16 cellular contexts compared by ENCODE assay signal in genomic region chr9:4547016-4547415, GRCh38. TPM values are rescaled to one million over a fixed set of nuclear protein-coding genes. Genes with fewer than 3 reads are reported as not detected.
A peak's percentile ranks its signal among the peaks of the same experiment; 100 is the strongest.
DNase-seq lines count a peak whose midpoint lies in the region; ATAC-seq, FAIRE-seq and TF ChIP-seq lines count a peak whose summit lies in the region.
"Had no signal": no experiment of that assay in that cellular context is flagged by ENCODE, and none has a peak within 500 bp of the region (broad histone marks: within the 10 kb centered on the region; RNA-seq: fewer than 3 reads in every experiment).

No MANE protein-coding gene starts in this region.

- DNase-seq in ACHN (peak; percentile 48), IMR-90 (peak; percentile 37), bronchial epithelial cell (ENCODE audit: low read depth) (peak; percentile 13), NAMALWA (ENCODE audit: low spot score) (no peak), breast epithelium (ENCODE audit: low spot score in 2 of 2) (no peak), NCI-H2081 treated with DMSO at 0.1 percent for 48 hours (lab: John Stamatoyannopoulos, UW) (no peak)
- no peak for DNase-seq in activated T-cell treated with anti-CD3 and anti-CD28 coated beads, Interleukin-2, amount 50 U/mL, for 1 hour
- DNase-seq: activated CD4-positive, alpha-beta T cell treated with anti-CD3 and anti-CD28 coated beads, Interleukin-2, amount 50 U/mL, for 1 hour; activated naive CD8-positive, alpha-beta T cell treated with anti-CD3 and anti-CD28 coated beads, Interleukin-2, amount 10 ng/mL, durations not matched to agents 7 days and 5 days; activated T-cell treated with anti-CD3 and anti-CD28 coated beads, Interleukin-2, amount 50 U/mL, for 24 hours; NK-92 treated with Interleukin-12 subunit alpha and Interleukin-12 subunit beta, amount 100 ng/mL, for 24 hours; Right ventricle myocardium superior; sigmoid colon; stimulated activated CD4-positive, alpha-beta T cell treated with anti-CD3 and anti-CD28 coated beads, Interleukin-2, amount 100 ng/mL, for 48 hours had no signal

- H4K91ac ChIP-seq in IMR-90 (ENCODE audit: insufficient read depth, low read depth, low read length) = no peak overlapping the region

- WGBS in IMR-90 (ENCODE audit: extremely low coverage in 2 of 2, insufficient read length in 1 of 2), 2 experiments = no CpG with 5 or more reads among the region's 1 CpG

- FAIRE-seq in bronchial epithelial cell (lab: Jason Lieb, UNC) (no peak), islet of Langerhans (lab: Jason Lieb, UNC) (peak; percentile 84)
- FAIRE-seq: colon had no signal

- no peaks in the 10 kb centered on the region for H4K20me1 ChIP-seq in IMR-90 (ENCODE audit: insufficient read depth, low read length)

- H3K36me3 ChIP-seq in IMR-90 (ENCODE audit: control insufficient read depth, insufficient read depth, low read length) = no peaks in the 10 kb centered on the region
- no peaks in the 10 kb centered on the region for H3K36me3 ChIP-seq in bronchial epithelial cell (ENCODE audit: control insufficient read depth, insufficient read depth, low read length)
- no peaks in the 10 kb centered on the region for H3K36me3 ChIP-seq in breast epithelium
- H3K36me3 ChIP-seq: sigmoid colon had no signal

- dilution Hi-C loops in IMR-90 (cut with HindIII; ENCODE audit: low sequenced_read_pairs, unreplicated experiment) = no loop called here

- H3K4me2 ChIP-seq in IMR-90 (ENCODE audit: low read depth, low read length) = peak overlapping the region; percentile 61; the same call in 1 of the 2 replicates

- H3K4ac ChIP-seq in IMR-90 (ENCODE audit: low read depth, low read length) = no peak overlapping the region

- H3K4me3 ChIP-seq in IMR-90 (ENCODE audit: insufficient read depth, low read depth, low read length) (no peak overlapping the region), bronchial epithelial cell (ENCODE audit: low read depth, low read length) (no peak overlapping the region), breast epithelium (no peak overlapping the region)
- H3K4me3 ChIP-seq: sigmoid colon had no signal

- POLR2A ChIA-PET in IMR-90 (lab: Charles Lee; ENCODE audit: unreplicated experiment) = interaction anchor here (0.6 kb wide), 1 partner anchor 448 kb away, joined by 3 read pairs; no protein-coding TSS in a partner anchor

- H3K14ac ChIP-seq in IMR-90 (replicated peaks; ENCODE audit: low read depth, low read length) = no peak overlapping the region

- H3K9me1 ChIP-seq in IMR-90 (ENCODE audit: insufficient read depth, low read length) = no peaks in the 10 kb centered on the region

- H3K79me1 ChIP-seq in IMR-90 (ENCODE audit: low read depth in 1 of 2, low read length in 2 of 2) = no peaks in the 10 kb centered on the region

- BruUV-seq in IMR-90 (replicated peaks; lab: Mats Ljungman, UMichigan) = no TSS peak

- no peak overlapping the region for H2AK9ac ChIP-seq in IMR-90 (replicated peaks; ENCODE audit: low read depth, low read length, poor library complexity)

- H4K5ac ChIP-seq in IMR-90 (ENCODE audit: low read depth, low read length) = no peak overlapping the region

- no peak overlapping the region for H3K9ac ChIP-seq in IMR-90 (ENCODE audit: low read depth, low read length)

- no peak overlapping the region for H2BK15ac ChIP-seq in IMR-90 (ENCODE audit: low read depth, low read length)

- H3K9me3 ChIP-seq in IMR-90 (ENCODE audit: control insufficient read depth, insufficient read depth, low read length) = no peaks in the 10 kb centered on the region
- H3K9me3 ChIP-seq in breast epithelium = no peaks in the 10 kb centered on the region
- H3K9me3 ChIP-seq: sigmoid colon had no signal

- no peak overlapping the region for H3K27ac ChIP-seq in IMR-90 (ENCODE audit: insufficient read depth, low read length)
- H3K27ac ChIP-seq in breast epithelium = no peak overlapping the region
- H3K27ac ChIP-seq: sigmoid colon had no signal

- no peak overlapping the region for H3K23ac ChIP-seq in IMR-90 (ENCODE audit: low read depth, low read length)

- ATAC-seq in IMR-90 (ENCODE audit: low read depth) = peak; percentile 66

- intact Hi-C loops in IMR-90 (cut with micrococcal nuclease) (no loop called here), breast epithelium (cut with DNase I; ENCODE audit: low total_unique reads) (no loop called here)

- no peak overlapping the region for H4K8ac ChIP-seq in IMR-90 (ENCODE audit: low read depth in 2 of 2, low read length in 2 of 2)

- in situ Hi-C loops in ACHN (cut with HindIII; ENCODE audit: low pct_ligation_motif_present, low pct_unique_long_range_greater_than_20kb, low sequenced_read_pairs) (no loop called here), IMR-90 (cut with MboI; ENCODE audit: low sequenced_read_pairs) (no loop called here)

- no peak for TF ChIP-seq CTCF in IMR-90 (conservative IDR thresholded peaks at IDR 0.05; ENCODE audit: low read depth, low read length)
- TF ChIP-seq CTCF in bronchial epithelial cell (IDR thresholded peaks at IDR 0.05; ENCODE audit: insufficient read depth, low read length, severe bottlenecking) = no peak
- no peak for TF ChIP-seq CTCF in breast epithelium (IDR thresholded peaks at IDR 0.05)

- no peak for TF ChIP-seq RAD21 in IMR-90 (IDR thresholded peaks at IDR 0.05; ENCODE audit: low read length)

- CTCF ChIA-PET in IMR-90 (lab: Yijun Ruan, JAX) = no interaction called here

- no peak overlapping the region for H3K56ac ChIP-seq in IMR-90 (ENCODE audit: extremely low read depth, insufficient read depth, low read length)

- H2BK5ac ChIP-seq in IMR-90 (ENCODE audit: low read depth, low read length, poor library complexity, severe bottlenecking) = no peak overlapping the region

- no peak overlapping the region for H2BK20ac ChIP-seq in IMR-90 (ENCODE audit: low read depth, low read length)

- 0 out of 2 replicates have a peak, but pooled peaks cover 2% of the 10 kb centered on the region for H3K27me3 ChIP-seq in IMR-90 (ENCODE audit: control insufficient read depth, insufficient read depth, low read length)
- no peaks in the 10 kb centered on the region for H3K27me3 ChIP-seq in bronchial epithelial cell (ENCODE audit: control insufficient read depth, insufficient read depth, low read length)
- H3K27me3 ChIP-seq in breast epithelium = no peaks in the 10 kb centered on the region
- H3K27me3 ChIP-seq: sigmoid colon had no signal

- no peak overlapping the region for H2BK120ac ChIP-seq in IMR-90 (ENCODE audit: low read depth, low read length)

- no peak overlapping the region for H2AK5ac ChIP-seq in IMR-90 (ENCODE audit: low read depth, low read length)

- no peak for TF ChIP-seq POLR2A in IMR-90 (IDR thresholded peaks at IDR 0.05; ENCODE audit: low read depth, low read length)
- TF ChIP-seq POLR2A in breast epithelium (IDR thresholded peaks at IDR 0.05) = no peak

- H3K4me1 ChIP-seq in IMR-90 (ENCODE audit: control insufficient read depth, insufficient read depth, low read length) (peaks cover 2% of the 10 kb centered on the region), breast epithelium (no peaks in the 10 kb centered on the region)

- no peak overlapping the region for H3K18ac ChIP-seq in IMR-90 (ENCODE audit: low read depth, low read length)

- no peak overlapping the region for H2AFZ ChIP-seq in IMR-90 (replicated peaks; ENCODE audit: low read length, poor library complexity)

TF ChIP-seq in IMR-90, 13 proteins besides CTCF, POLR2A, EP300 and RAD21:
- TF ChIP-seq MXI1 (IDR thresholded peaks at IDR 0.05; ENCODE audit: borderline replicate concordance, low read depth, low read length) (no peak), NFE2L2 (IDR thresholded peaks at IDR 0.05; ENCODE audit: low read depth, low read length) (no peak), RCOR1 (IDR thresholded peaks at IDR 0.05; ENCODE audit: insufficient replicate concordance, low read length) (no peak), USF2 (IDR thresholded peaks at IDR 0.05; ENCODE audit: low read depth, low read length) (no peak), MAFK (IDR thresholded peaks at IDR 0.05; ENCODE audit: low read depth, low read length) (no peak), CEBPB (IDR thresholded peaks at IDR 0.05; ENCODE audit: low read depth, low read length) (no peak), RFX5 (IDR thresholded peaks at IDR 0.05; ENCODE audit: low read depth, low read length) (no peak), BHLHE40 (IDR thresholded peaks at IDR 0.05; ENCODE audit: low read depth, low read length) (no peak), ELK1 (IDR thresholded peaks at IDR 0.05; ENCODE audit: borderline replicate concordance, low read depth, low read length) (no peak), CHD1 (IDR thresholded peaks at IDR 0.05; ENCODE audit: low read depth, low read length) (no peak), SMC3 (IDR thresholded peaks at IDR 0.05; ENCODE audit: low read depth, low read length) (no peak), FOS (IDR thresholded peaks at IDR 0.05; ENCODE audit: low read depth, low read length) (no peak), MAZ (IDR thresholded peaks at IDR 0.05; ENCODE audit: borderline replicate concordance, low read depth, low read length) (no peak)

RNA-seq across cellular contexts. Expression of gene SLC1A1, which starts 56.7 kb away (rescaled TPM):
- total RNA-seq in IMR-90 (2012; rRNA removed) (3.9 and 4.1 TPM in 2 replicates), bronchial epithelial cell (1.1 and 1.4 TPM in 2 replicates), breast epithelium (10 to 100 TPM in 1 of 3 donors, 1 to 10 TPM in 2; 3.4 to 13.1 (median 7.3) TPM)
- 1.7 and 2.2 TPM in 2 replicates for polyA plus RNA-seq in IMR-90 (2012; rRNA removed)
- 1.2 and 1.7 TPM in 2 replicates for polyA plus RNA-seq in IMR-90 (2012; cell fraction: cytosol; rRNA removed)
- polyA plus RNA-seq in IMR-90 (2012; cell fraction: nucleus; rRNA removed; ENCODE audit: low replicate concordance) = 0.72 and 2.0 TPM in 2 replicates

Comparison
In these comparisons a context has a peak if more than half of its experiments do, and no peak if none do; other contexts are left out.
1. DNase-seq: peak in ACHN (single experiment), IMR-90 (single experiment) and bronchial epithelial cell (single experiment); none in NAMALWA (single experiment), breast epithelium (0 of 2), activated T-cell treated with anti-CD3 and anti-CD28 coated beads, Interleukin-2, amount 50 U/mL, for 1 hour (single experiment) and NCI-H2081 treated with DMSO at 0.1 percent for 48 hours (single experiment).